10 cellular contexts compared by ENCODE assay signal in genomic region chr12:29152223-29152868, GRCh38. TPM values are rescaled to one million over a fixed set of nuclear protein-coding genes. Genes with fewer than 3 reads are reported as not detected.
DNase-seq lines count a peak whose midpoint lies in the region; ATAC-seq and TF ChIP-seq lines count a peak whose summit lies in the region.
"Had no signal": no experiment of that assay in that cellular context is flagged by ENCODE, and none has a peak within 500 bp of the region (broad histone marks: within the 10 kb centered on the region; RNA-seq: fewer than 3 reads in every experiment).

No MANE protein-coding gene starts in this region.

- H3K36me3 ChIP-seq in MG63, result no peaks in the 10 kb centered on the region; the same call in 1 of the 2 replicates

- no peaks in the 10 kb centered on the region for H3K27me3 Mint-ChIP-seq in central memory CD8-positive, alpha-beta T cell

- H3K9me3 Mint-ChIP-seq in central memory CD8-positive, alpha-beta T cell, result no peaks in the 10 kb centered on the region
- H3K9me3 Mint-ChIP-seq: IgD-negative memory B cell had no signal

- peaks cover 34% of the 10 kb centered on the region for H3K4me1 Mint-ChIP-seq in central memory CD8-positive, alpha-beta T cell

- no peaks in the 10 kb centered on the region for H3K9me3 ChIP-seq in MG63

- H3K4me3 ChIP-seq in MG63, result no peak overlapping the region

- H3K4me3 Mint-ChIP-seq in central memory CD8-positive, alpha-beta T cell, result no peak overlapping the region
- H3K4me3 Mint-ChIP-seq: IgD-negative memory B cell had no signal

- ATAC-seq in GM18498 (IDR thresholded peaks at IDR 0.05; ENCODE audit: unreplicated experiment) (peak; percentile 81), GM21526 (IDR thresholded peaks at IDR 0.05; ENCODE audit: low FRiP score, unreplicated experiment) (peak; percentile 93), HG03378 (IDR thresholded peaks at IDR 0.05; ENCODE audit: unreplicated experiment) (peak; percentile 97), SK-N-SH treated with all-trans-retinoic acid at 6 μM for 48 hours (no peak)
- ATAC-seq in central memory CD8-positive, alpha-beta T cell (replicated peaks; ENCODE audit: extremely low read depth, poor library complexity, severe bottlenecking), result no peak

- DNase-seq in central memory CD8-positive, alpha-beta T cell (ENCODE audit: low spot score in 2 of 2), result no peak
- DNase-seq in MG63 (no peak), NCI-H1092 (lab: John Stamatoyannopoulos, UW) (no peak), T-helper 1 cell (no peak)
- DNase-seq: T1000 had no signal

- no peaks in the 10 kb centered on the region for H3K27me3 ChIP-seq in MG63

- peaks cover 3% of the 10 kb centered on the region for H3K36me3 Mint-ChIP-seq in central memory CD8-positive, alpha-beta T cell (ENCODE audit: insufficient read depth)

- H3K27ac Mint-ChIP-seq in central memory CD8-positive, alpha-beta T cell (ENCODE audit: low read depth), result peak overlapping the region; percentile 69
- H3K27ac Mint-ChIP-seq: IgD-negative memory B cell had no signal

TF ChIP-seq in SK-N-SH treated with all-trans-retinoic acid at 6 μM for 48 hours, 23 proteins besides CTCF, POLR2A, EP300 and RAD21:
- TF ChIP-seq ZC3H10 (CRISPR knock-in tag; IDR thresholded peaks at IDR 0.05) (no peak), ZNF70 (CRISPR knock-in tag; IDR thresholded peaks at IDR 0.05) (no peak), CREB5 (CRISPR knock-in tag; IDR thresholded peaks at IDR 0.05; ENCODE audit: low read depth) (no peak), PPARA (CRISPR knock-in tag; IDR thresholded peaks at IDR 0.05; ENCODE audit: borderline replicate concordance) (no peak), SNAI2 (CRISPR knock-in tag; IDR thresholded peaks at IDR 0.05) (no peak), CSRNP3 (CRISPR knock-in tag; IDR thresholded peaks at IDR 0.05) (no peak), OSR1 (CRISPR knock-in tag; IDR thresholded peaks at IDR 0.05) (no peak), ISL1 (CRISPR knock-in tag; IDR thresholded peaks at IDR 0.05) (no peak), BACH2 (CRISPR knock-in tag; IDR thresholded peaks at IDR 0.05; ENCODE audit: borderline replicate concordance) (no peak), ZFP30 (CRISPR knock-in tag; IDR thresholded peaks at IDR 0.05) (no peak)

RNA-seq across cellular contexts. Expression of gene FAR2, which starts 3.3 kb away (rescaled TPM):
- total RNA-seq in MG63 (2014; rRNA removed; shearing (Covaris generic); ENCODE audit: low replicate concordance), result 19.5 and 30.8 TPM in 2 replicates

Comparison
In these comparisons a context has a peak if more than half of its experiments do, and no peak if none do; other contexts are left out.
1. ATAC-seq: peak in GM18498 (single experiment), GM21526 (single experiment) and HG03378 (single experiment); none in central memory CD8-positive, alpha-beta T cell (single experiment) and SK-N-SH treated with all-trans-retinoic acid at 6 μM for 48 hours (single experiment).